In genomic region chr9:23783509-23783908, GRCh38 we compare ENCODE assay signal across 15 cellular contexts. TPM values are rescaled to one million over a fixed set of nuclear protein-coding genes. Genes with fewer than 3 reads are reported as not detected.
A peak's percentile ranks its signal among the peaks of the same experiment; 100 is the strongest.
DNase-seq lines count a peak whose midpoint lies in the region; ATAC-seq and TF ChIP-seq lines count a peak whose summit lies in the region.
"Had no signal": no experiment of that assay in that cellular context is flagged by ENCODE, and none has a peak within 500 bp of the region (broad histone marks: within the 10 kb centered on the region; RNA-seq: fewer than 3 reads in every experiment).

No MANE protein-coding gene starts in this region.

- H3K27me3 ChIP-seq in foreskin keratinocyte = no peaks in the 10 kb centered on the region

- H3K36me3 Mint-ChIP-seq in mesothelial cell of epicardium = no peaks in the 10 kb centered on the region
- H3K36me3 Mint-ChIP-seq: CD14-positive monocyte; CD8-positive, alpha-beta T cell had no signal

- TF ChIP-seq CTCF in foreskin keratinocyte (conservative IDR thresholded peaks at IDR 0.05) = no peak
- TF ChIP-seq CTCF in mesothelial cell of epicardium (IDR thresholded peaks at IDR 0.05; ENCODE audit: unreplicated experiment) = no peak

- H3K4me1 ChIP-seq in foreskin keratinocyte = peaks cover 9% of the 10 kb centered on the region
- H3K4me1 ChIP-seq: A549 had no signal

- H3K4me1 Mint-ChIP-seq in mesothelial cell of epicardium = peaks cover 11% of the 10 kb centered on the region
- H3K4me1 Mint-ChIP-seq: CD14-positive monocyte had no signal

- DNase-seq in M059J (ENCODE audit: low read depth) (peak; percentile 61), SK-N-DZ (ENCODE audit: low spot score) (peak; percentile 84), foreskin keratinocyte (no peak), mesothelial cell of epicardium (ENCODE audit: low spot score in 2 of 2, unreplicated experiment in 2 of 2) (no peak), GM03348 (ENCODE audit: low spot score) (no peak)
- no peak for DNase-seq in effector CD4-positive, alpha-beta T cell
- DNase-seq: CD8-positive, alpha-beta T cell; COR-L47; DMS153; DMS79 treated with DMSO at 0.1 percent for 48 hours; EL; GOT3 had no signal

- no peak overlapping the region for H3K27ac Mint-ChIP-seq in mesothelial cell of epicardium
- H3K27ac Mint-ChIP-seq: CD14-positive monocyte; CD8-positive, alpha-beta T cell had no signal

- ATAC-seq in foreskin keratinocyte = peak; percentile 46
- ATAC-seq: A549; CD8-positive, alpha-beta T cell; HepG2 had no signal

- H3K27ac ChIP-seq in foreskin keratinocyte = no peak overlapping the region
- H3K27ac ChIP-seq: A549 had no signal

- H3K4me3 Mint-ChIP-seq in mesothelial cell of epicardium = no peak overlapping the region
- H3K4me3 Mint-ChIP-seq: CD14-positive monocyte; CD8-positive, alpha-beta T cell had no signal

- H3K9me3 Mint-ChIP-seq in mesothelial cell of epicardium = no peaks in the 10 kb centered on the region

- no peaks in the 10 kb centered on the region for H3K27me3 Mint-ChIP-seq in mesothelial cell of epicardium (ENCODE audit: low read depth)

RNA-seq across cellular contexts. Expression of gene ELAVL2, which starts 42.5 kb away (rescaled TPM):
- total RNA-seq in M059J (2014; rRNA removed; shearing (Covaris generic)) = 15.0 and 21.6 TPM in 2 replicates
- 31.7 and 32.0 TPM in 2 replicates for polyA plus RNA-seq in SK-N-DZ (2014; cell fraction: cytosol; rRNA removed)
- polyA plus RNA-seq in SK-N-DZ (2014; cell fraction: nucleus; rRNA removed) = 7.7 and 9.9 TPM in 2 replicates
- total RNA-seq in foreskin keratinocyte (10.4 and 12.1 TPM in 2 replicates), mesothelial cell of epicardium (1.1 to 1.4 TPM (median 1.4 TPM) in 3 replicates)
- 2.5 and 3.2 TPM in 2 replicates for polyA plus RNA-seq in foreskin keratinocyte
- total RNA-seq: CD8-positive, alpha-beta T cell; HepG2 had no signal
- polyA plus RNA-seq: CD14-positive monocyte, HepG2 had no signal

Comparison
In these comparisons a context has a peak if more than half of its experiments do, and no peak if none do; other contexts are left out.
1. DNase-seq: peak in M059J (single experiment) and SK-N-DZ (single experiment); none in foreskin keratinocyte (0 of 2), mesothelial cell of epicardium (0 of 2), effector CD4-positive, alpha-beta T cell (single experiment) and GM03348 (single experiment).